ENCODE assay signal across 1 cellular context in genomic region chr2:223865907-223866508, GRCh38.
TF ChIP-seq lines count a peak whose summit lies in the region.

No MANE protein-coding gene starts in this region.

TF ChIP-seq in HepG2, 621 proteins besides CTCF, POLR2A, EP300 and RAD21 (continued from another document):
- TF ChIP-seq BATF2 (CRISPR knock-in tag; IDR thresholded peaks at IDR 0.05) (no peak), FOXJ3 (CRISPR knock-in tag; IDR thresholded peaks at IDR 0.05; ENCODE audit: borderline replicate concordance) (no peak), FOXO1 (CRISPR knock-in tag; IDR thresholded peaks at IDR 0.05) (no peak), AKAP8 (CRISPR knock-in tag; IDR thresholded peaks at IDR 0.05) (no peak), ZZZ3 (CRISPR knock-in tag; IDR thresholded peaks at IDR 0.05; ENCODE audit: borderline replicate concordance) (no peak), ZNF670 (CRISPR knock-in tag; IDR thresholded peaks at IDR 0.05; ENCODE audit: borderline replicate concordance) (no peak), ZNF605 (CRISPR knock-in tag; IDR thresholded peaks at IDR 0.05) (no peak), USF2 (IDR thresholded peaks at IDR 0.05; ENCODE audit: low read depth, low read length) (no peak), USF2 (CRISPR knock-in tag; IDR thresholded peaks at IDR 0.05; ENCODE audit: borderline replicate concordance) (no peak), ZNF687 (CRISPR knock-in tag; IDR thresholded peaks at IDR 0.05) (no peak)
